1 cellular context compared by ENCODE assay signal in genomic region chr18:48023334-48024008, GRCh38.
TF ChIP-seq lines count a peak whose summit lies in the region.

No MANE protein-coding gene starts in this region.

TF ChIP-seq in K562, 482 proteins besides CTCF, POLR2A, EP300 and RAD21 (continued from another document):
- TF ChIP-seq, protein P1, sequence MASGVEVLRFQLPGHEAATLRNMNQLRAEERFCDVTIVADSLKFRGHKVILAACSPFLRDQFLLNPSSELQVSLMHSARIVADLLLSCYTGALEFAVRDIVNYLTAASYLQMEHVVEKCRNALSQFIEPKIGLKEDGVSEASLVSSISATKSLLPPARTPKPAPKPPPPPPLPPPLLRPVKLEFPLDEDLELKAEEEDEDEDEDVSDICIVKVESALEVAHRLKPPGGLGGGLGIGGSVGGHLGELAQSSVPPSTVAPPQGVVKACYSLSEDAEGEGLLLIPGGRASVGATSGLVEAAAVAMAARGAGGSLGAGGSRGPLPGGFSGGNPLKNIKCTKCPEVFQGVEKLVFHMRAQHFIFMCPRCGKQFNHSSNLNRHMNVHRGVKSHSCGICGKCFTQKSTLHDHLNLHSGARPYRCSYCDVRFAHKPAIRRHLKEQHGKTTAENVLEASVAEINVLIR (CRISPR knock-in tag; IDR thresholded peaks at IDR 0.05): no peak
- TF ChIP-seq TSHZ1 (CRISPR knock-in tag; IDR thresholded peaks at IDR 0.05): no peak
- no peak for TF ChIP-seq ZNF766 (CRISPR knock-in tag; conservative IDR thresholded peaks at IDR 0.05)
- peak; percentile 69 for TF ChIP-seq NFIC (IDR thresholded peaks at IDR 0.05)
- no peak for TF ChIP-seq ZNF316 (IDR thresholded peaks at IDR 0.05)
- no peak for TF ChIP-seq POLR2G (IDR thresholded peaks at IDR 0.05; ENCODE audit: low read depth, low read length)
- no peak for TF ChIP-seq ZC3H8 (IDR thresholded peaks at IDR 0.05)
- TF ChIP-seq COPS2 (conservative IDR thresholded peaks at IDR 0.05): no peak
- no peak for TF ChIP-seq ZNF280B (CRISPR knock-in tag; IDR thresholded peaks at IDR 0.05)
- TF ChIP-seq, protein P2, sequence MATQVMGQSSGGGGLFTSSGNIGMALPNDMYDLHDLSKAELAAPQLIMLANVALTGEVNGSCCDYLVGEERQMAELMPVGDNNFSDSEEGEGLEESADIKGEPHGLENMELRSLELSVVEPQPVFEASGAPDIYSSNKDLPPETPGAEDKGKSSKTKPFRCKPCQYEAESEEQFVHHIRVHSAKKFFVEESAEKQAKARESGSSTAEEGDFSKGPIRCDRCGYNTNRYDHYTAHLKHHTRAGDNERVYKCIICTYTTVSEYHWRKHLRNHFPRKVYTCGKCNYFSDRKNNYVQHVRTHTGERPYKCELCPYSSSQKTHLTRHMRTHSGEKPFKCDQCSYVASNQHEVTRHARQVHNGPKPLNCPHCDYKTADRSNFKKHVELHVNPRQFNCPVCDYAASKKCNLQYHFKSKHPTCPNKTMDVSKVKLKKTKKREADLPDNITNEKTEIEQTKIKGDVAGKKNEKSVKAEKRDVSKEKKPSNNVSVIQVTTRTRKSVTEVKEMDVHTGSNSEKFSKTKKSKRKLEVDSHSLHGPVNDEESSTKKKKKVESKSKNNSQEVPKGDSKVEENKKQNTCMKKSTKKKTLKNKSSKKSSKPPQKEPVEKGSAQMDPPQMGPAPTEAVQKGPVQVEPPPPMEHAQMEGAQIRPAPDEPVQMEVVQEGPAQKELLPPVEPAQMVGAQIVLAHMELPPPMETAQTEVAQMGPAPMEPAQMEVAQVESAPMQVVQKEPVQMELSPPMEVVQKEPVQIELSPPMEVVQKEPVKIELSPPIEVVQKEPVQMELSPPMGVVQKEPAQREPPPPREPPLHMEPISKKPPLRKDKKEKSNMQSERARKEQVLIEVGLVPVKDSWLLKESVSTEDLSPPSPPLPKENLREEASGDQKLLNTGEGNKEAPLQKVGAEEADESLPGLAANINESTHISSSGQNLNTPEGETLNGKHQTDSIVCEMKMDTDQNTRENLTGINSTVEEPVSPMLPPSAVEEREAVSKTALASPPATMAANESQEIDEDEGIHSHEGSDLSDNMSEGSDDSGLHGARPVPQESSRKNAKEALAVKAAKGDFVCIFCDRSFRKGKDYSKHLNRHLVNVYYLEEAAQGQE (CRISPR knock-in tag; IDR thresholded peaks at IDR 0.05; ENCODE audit: low read depth): no peak
- no peak for TF ChIP-seq JUND (IDR thresholded peaks at IDR 0.05; ENCODE audit: borderline replicate concordance, low read depth, low read length)
- peak; percentile 53; the same call in 2 of the 3 replicates for TF ChIP-seq JUND (tag; IDR thresholded peaks at IDR 0.05; ENCODE audit: borderline replicate concordance, low read depth, low read length)
- TF ChIP-seq ZNF445 (CRISPR knock-in tag; IDR thresholded peaks at IDR 0.05; ENCODE audit: low read depth): no peak
- no peak for TF ChIP-seq NCOA2 (IDR thresholded peaks at IDR 0.05; ENCODE audit: partially characterized antibody in 2 of 2)
- TF ChIP-seq STAT6 (CRISPR knock-in tag; IDR thresholded peaks at IDR 0.05): no peak
- no peak for TF ChIP-seq KDM1A (IDR thresholded peaks at IDR 0.05)
- 0 out of 2 replicates have a peak, but pooled peaks have one; percentile 35 for TF ChIP-seq MIER1 (IDR thresholded peaks at IDR 0.05; ENCODE audit: low read depth)
